In the genomic region with DNA sequence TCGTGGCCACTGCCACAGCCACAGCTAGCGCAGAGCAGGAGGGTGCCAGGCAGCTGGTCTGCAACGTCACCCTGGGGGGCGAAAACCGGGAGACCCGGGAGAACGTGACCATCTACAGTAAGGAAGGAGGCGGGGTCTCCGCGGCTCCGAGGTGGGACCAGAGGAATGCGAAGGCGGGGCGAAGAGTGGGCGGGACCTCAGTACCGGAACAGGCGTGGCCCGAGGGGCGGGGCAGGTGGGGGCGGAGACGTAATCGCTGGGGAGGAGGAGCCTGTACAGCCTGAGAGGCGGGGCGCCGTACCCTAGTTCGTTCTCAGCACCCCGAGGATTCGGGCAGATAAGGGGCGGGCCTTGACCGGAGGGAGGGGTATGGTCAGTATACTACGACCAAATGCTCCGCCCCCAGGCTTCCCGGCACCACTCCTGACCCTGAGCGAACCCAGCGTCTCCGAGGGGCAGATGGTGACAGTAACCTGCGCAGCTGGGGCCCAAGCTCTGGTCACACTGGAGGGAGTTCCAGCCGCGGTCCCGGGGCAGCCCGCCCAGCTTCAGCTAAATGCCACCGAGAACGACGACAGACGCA, we compare ENCODE assay signal across 8 cellular contexts. TPM values are rescaled to one million over a fixed set of nuclear protein-coding genes. Genes with fewer than 3 reads are reported as not detected.
DNase-seq lines count a peak whose midpoint lies in the region; ATAC-seq and TF ChIP-seq lines count a peak whose summit lies in the region.

No MANE protein-coding gene starts in this region.

- H3K9me3 ChIP-seq in lower lobe of right lung, result no peaks in the 10 kb centered on the region

- DNase-seq in AG20443 (ENCODE audit: low spot score) (peak; percentile 85), MV-4-11 (lab: John Stamatoyannopoulos, UW) (peak; percentile 65), dermis blood vessel endothelial cell (peak; percentile 68), lower lobe of right lung (peak; percentile 94), GF-D8 (lab: John Stamatoyannopoulos, UW) (no peak)
- DNase-seq in activated CD4-positive, alpha-beta T cell treated with anti-CD3 and anti-CD28 coated beads for 48 hours, result peak; percentile 89
- DNase-seq in stimulated activated CD8-positive, alpha-beta memory T cell treated with anti-CD3 and anti-CD28 coated beads, Interleukin-12 subunit alpha, Interleukin-12 subunit beta, amount 100 ng/mL, for 1 hour (ENCODE audit: low read depth), result peak; percentile 66

- peak overlapping the region; percentile 80 for H3K27ac ChIP-seq in lower lobe of right lung

- H3K27me3 ChIP-seq in lower lobe of right lung (ENCODE audit: low read depth), result peaks cover 58% of the 10 kb centered on the region

- intact Hi-C loops in lower lobe of right lung (cut with DNase I), result no loop called here

- TF ChIP-seq CTCF in lower lobe of right lung (IDR thresholded peaks at IDR 0.05), result no peak

- peaks cover 87% of the 10 kb centered on the region for H3K4me1 ChIP-seq in lower lobe of right lung

- H3K36me3 ChIP-seq in lower lobe of right lung, result no peaks in the 10 kb centered on the region

- ATAC-seq in GM21526 (IDR thresholded peaks at IDR 0.05; ENCODE audit: low FRiP score, unreplicated experiment), result peak; percentile 38
- peak; percentile 58 to 85 for ATAC-seq in lower lobe of right lung

- H3K4me3 ChIP-seq in lower lobe of right lung, result peak overlapping the region; percentile 68

RNA-seq across cellular contexts. Expression of a gene that starts 2.5 kb away (rescaled TPM):
- total RNA-seq in dermis blood vessel endothelial cell, result 0.09 and 0.17 TPM in 2 replicates
- total RNA-seq in lower lobe of right lung, result 15.3 TPM

RNA-seq across cellular contexts. Expression of a gene that starts 5.5 kb away (rescaled TPM):
- 0.79 and 0.85 TPM in 2 replicates for total RNA-seq in dermis blood vessel endothelial cell
- 10.0 TPM for total RNA-seq in lower lobe of right lung

RNA-seq across cellular contexts. Expression of a gene that starts 17.3 kb away (rescaled TPM):
- total RNA-seq in dermis blood vessel endothelial cell (0.47 and 1.4 TPM in 2 replicates), lower lobe of right lung (6.2 TPM)

RNA-seq across cellular contexts. Expression of a gene that starts 21.4 kb away (rescaled TPM):
- total RNA-seq in dermis blood vessel endothelial cell (21.3 and 59.7 TPM in 2 replicates), lower lobe of right lung (95.9 TPM)

RNA-seq across cellular contexts. Expression of a gene that starts 23.5 kb away (rescaled TPM):
- total RNA-seq in dermis blood vessel endothelial cell (18.7 and 25.4 TPM in 2 replicates), lower lobe of right lung (16.8 TPM)

Comparison
In these comparisons a context has a peak if more than half of its experiments do, and no peak if none do; other contexts are left out.
1. RNA of a gene that starts 2.5 kb away (total RNA-seq): 15.3 TPM in lower lobe of right lung (single experiment); 0.09 to 0.17 TPM in dermis blood vessel endothelial cell; every median in the first group is over 10 times any median in the second.